1 cellular context compared by ENCODE assay signal in the genomic region with DNA sequence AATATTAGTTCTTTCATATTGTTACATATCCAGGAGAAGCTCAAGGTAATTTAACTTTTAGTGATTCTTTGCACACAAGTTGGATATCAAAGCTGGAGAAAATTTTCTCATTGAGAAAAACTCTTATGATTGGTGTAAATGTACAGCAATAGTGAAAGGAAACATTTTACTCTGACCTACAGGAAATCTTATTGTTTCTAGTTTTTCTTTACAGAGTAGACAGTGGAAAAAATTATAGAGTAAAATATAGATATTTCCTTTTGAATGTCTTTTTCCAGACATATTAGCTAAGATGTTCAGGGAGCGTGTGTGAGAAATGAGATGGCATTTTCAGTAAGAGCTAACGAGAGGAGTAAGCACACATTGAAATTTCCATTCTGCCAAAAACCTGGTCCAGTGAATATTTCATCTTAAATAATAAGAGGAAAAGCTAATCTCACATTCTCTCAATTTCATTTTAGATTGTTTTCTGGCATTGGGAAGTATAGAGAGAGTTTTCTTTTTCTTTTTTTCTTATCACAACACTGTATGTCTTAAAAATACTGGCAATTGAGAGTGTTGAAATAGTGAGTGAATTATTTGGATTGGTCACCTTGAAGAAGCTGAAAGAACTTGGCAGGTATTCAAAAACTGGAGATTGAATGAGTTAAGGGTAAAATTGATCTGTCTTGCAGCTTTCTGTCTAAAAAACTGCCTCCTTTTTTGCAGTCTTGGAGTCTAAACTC.
TF ChIP-seq lines count a peak whose summit lies in the region.

No MANE protein-coding gene starts in this region.

TF ChIP-seq in SK-N-SH treated with all-trans-retinoic acid at 6 μM for 48 hours, 23 proteins besides CTCF, POLR2A, EP300 and RAD21 (continued from another document):
- TF ChIP-seq, protein P1, sequence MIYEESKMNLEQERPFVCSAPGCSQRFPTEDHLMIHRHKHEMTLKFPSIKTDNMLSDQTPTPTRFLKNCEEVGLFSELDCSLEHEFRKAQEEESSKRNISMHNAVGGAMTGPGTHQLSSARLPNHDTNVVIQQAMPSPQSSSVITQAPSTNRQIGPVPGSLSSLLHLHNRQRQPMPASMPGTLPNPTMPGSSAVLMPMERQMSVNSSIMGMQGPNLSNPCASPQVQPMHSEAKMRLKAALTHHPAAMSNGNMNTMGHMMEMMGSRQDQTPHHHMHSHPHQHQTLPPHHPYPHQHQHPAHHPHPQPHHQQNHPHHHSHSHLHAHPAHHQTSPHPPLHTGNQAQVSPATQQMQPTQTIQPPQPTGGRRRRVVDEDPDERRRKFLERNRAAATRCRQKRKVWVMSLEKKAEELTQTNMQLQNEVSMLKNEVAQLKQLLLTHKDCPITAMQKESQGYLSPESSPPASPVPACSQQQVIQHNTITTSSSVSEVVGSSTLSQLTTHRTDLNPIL (CRISPR knock-in tag; IDR thresholded peaks at IDR 0.05; ENCODE audit: low read depth): no peak
- TF ChIP-seq ZNF565 (CRISPR knock-in tag; conservative IDR thresholded peaks at IDR 0.05; ENCODE audit: low read depth): no peak
- TF ChIP-seq CSDC2 (CRISPR knock-in tag; IDR thresholded peaks at IDR 0.05): no peak
- TF ChIP-seq BACH2 (CRISPR knock-in tag; IDR thresholded peaks at IDR 0.05; ENCODE audit: borderline replicate concordance): no peak
- TF ChIP-seq ZFP30 (CRISPR knock-in tag; IDR thresholded peaks at IDR 0.05): no peak
- no peak for TF ChIP-seq TOX (CRISPR knock-in tag; IDR thresholded peaks at IDR 0.05; ENCODE audit: borderline replicate concordance)
- no peak for TF ChIP-seq ZC3H10 (CRISPR knock-in tag; IDR thresholded peaks at IDR 0.05)
- no peak for TF ChIP-seq TCF4 (CRISPR knock-in tag; IDR thresholded peaks at IDR 0.05; ENCODE audit: borderline replicate concordance)
- TF ChIP-seq SNAI2 (CRISPR knock-in tag; IDR thresholded peaks at IDR 0.05): no peak
- TF ChIP-seq ESRRG (CRISPR knock-in tag; IDR thresholded peaks at IDR 0.05): no peak
- no peak for TF ChIP-seq ZFP3 (CRISPR knock-in tag; IDR thresholded peaks at IDR 0.05)
- TF ChIP-seq RARB (CRISPR knock-in tag; IDR thresholded peaks at IDR 0.05): no peak
- TF ChIP-seq, protein P2, sequence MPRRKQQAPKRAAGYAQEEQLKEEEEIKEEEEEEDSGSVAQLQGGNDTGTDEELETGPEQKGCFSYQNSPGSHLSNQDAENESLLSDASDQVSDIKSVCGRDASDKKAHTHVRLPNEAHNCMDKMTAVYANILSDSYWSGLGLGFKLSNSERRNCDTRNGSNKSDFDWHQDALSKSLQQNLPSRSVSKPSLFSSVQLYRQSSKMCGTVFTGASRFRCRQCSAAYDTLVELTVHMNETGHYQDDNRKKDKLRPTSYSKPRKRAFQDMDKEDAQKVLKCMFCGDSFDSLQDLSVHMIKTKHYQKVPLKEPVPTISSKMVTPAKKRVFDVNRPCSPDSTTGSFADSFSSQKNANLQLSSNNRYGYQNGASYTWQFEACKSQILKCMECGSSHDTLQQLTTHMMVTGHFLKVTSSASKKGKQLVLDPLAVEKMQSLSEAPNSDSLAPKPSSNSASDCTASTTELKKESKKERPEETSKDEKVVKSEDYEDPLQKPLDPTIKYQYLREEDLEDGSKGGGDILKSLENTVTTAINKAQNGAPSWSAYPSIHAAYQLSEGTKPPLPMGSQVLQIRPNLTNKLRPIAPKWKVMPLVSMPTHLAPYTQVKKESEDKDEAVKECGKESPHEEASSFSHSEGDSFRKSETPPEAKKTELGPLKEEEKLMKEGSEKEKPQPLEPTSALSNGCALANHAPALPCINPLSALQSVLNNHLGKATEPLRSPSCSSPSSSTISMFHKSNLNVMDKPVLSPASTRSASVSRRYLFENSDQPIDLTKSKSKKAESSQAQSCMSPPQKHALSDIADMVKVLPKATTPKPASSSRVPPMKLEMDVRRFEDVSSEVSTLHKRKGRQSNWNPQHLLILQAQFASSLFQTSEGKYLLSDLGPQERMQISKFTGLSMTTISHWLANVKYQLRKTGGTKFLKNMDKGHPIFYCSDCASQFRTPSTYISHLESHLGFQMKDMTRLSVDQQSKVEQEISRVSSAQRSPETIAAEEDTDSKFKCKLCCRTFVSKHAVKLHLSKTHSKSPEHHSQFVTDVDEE (CRISPR knock-in tag; IDR thresholded peaks at IDR 0.05): no peak
- TF ChIP-seq PPARA (CRISPR knock-in tag; IDR thresholded peaks at IDR 0.05; ENCODE audit: borderline replicate concordance): no peak
- TF ChIP-seq OSR1 (CRISPR knock-in tag; IDR thresholded peaks at IDR 0.05): no peak
TF ChIP-seq in SK-N-SH treated with all-trans-retinoic acid at 6 μM for 48 hours: peak in this region for 0.
